Comparison of ENCODE assay signal across 1 cellular context in genomic region chr1:160429125-160429551, GRCh38.
A peak's percentile ranks its signal among the peaks of the same experiment; 100 is the strongest.
TF ChIP-seq lines count a peak whose summit lies in the region.

No MANE protein-coding gene starts in this region.

TF ChIP-seq in GM12878, 131 proteins besides CTCF, POLR2A, EP300 and RAD21 (continued from another document):
- TF ChIP-seq SP1 (IDR thresholded peaks at IDR 0.05; ENCODE audit: low read depth, low read length) = no peak
- no peak for TF ChIP-seq SMC3 (IDR thresholded peaks at IDR 0.05; ENCODE audit: borderline replicate concordance, low read length)
- TF ChIP-seq ELK1 (IDR thresholded peaks at IDR 0.05; ENCODE audit: low read depth, low read length) = no peak
- no peak for TF ChIP-seq SKIL (IDR thresholded peaks at IDR 0.05; ENCODE audit: low read depth, poor library complexity, severe bottlenecking)
- no peak for TF ChIP-seq SMARCA5 (IDR thresholded peaks at IDR 0.05)
- TF ChIP-seq YY1 (IDR thresholded peaks at IDR 0.05; ENCODE audit: low read depth, low read length) = 0 out of 2 replicates have a peak, but pooled peaks have one; percentile 12
- no peak for TF ChIP-seq BRCA1 (IDR thresholded peaks at IDR 0.05; ENCODE audit: low read depth, low read length)
- no peak for TF ChIP-seq TAF1 (IDR thresholded peaks at IDR 0.05; ENCODE audit: borderline replicate concordance, low read depth, low read length)
- TF ChIP-seq RB1 (IDR thresholded peaks at IDR 0.05; ENCODE audit: borderline replicate concordance) = no peak
- no peak for TF ChIP-seq EZH2 (IDR thresholded peaks at IDR 0.05; ENCODE audit: borderline replicate concordance, control insufficient read depth, low read depth, low read length)
- TF ChIP-seq POLR2AphosphoS2 (IDR thresholded peaks at IDR 0.05; ENCODE audit: low read depth, low read length) = no peak
- 0 out of 3 replicates have a peak, but pooled peaks have one; percentile 3 for TF ChIP-seq POU2F2 (IDR thresholded peaks at IDR 0.05; ENCODE audit: borderline replicate concordance, low read depth, low read length)
TF ChIP-seq in GM12878: peak in this region for 9.
